8 cellular contexts compared by ENCODE assay signal in the genomic region with DNA sequence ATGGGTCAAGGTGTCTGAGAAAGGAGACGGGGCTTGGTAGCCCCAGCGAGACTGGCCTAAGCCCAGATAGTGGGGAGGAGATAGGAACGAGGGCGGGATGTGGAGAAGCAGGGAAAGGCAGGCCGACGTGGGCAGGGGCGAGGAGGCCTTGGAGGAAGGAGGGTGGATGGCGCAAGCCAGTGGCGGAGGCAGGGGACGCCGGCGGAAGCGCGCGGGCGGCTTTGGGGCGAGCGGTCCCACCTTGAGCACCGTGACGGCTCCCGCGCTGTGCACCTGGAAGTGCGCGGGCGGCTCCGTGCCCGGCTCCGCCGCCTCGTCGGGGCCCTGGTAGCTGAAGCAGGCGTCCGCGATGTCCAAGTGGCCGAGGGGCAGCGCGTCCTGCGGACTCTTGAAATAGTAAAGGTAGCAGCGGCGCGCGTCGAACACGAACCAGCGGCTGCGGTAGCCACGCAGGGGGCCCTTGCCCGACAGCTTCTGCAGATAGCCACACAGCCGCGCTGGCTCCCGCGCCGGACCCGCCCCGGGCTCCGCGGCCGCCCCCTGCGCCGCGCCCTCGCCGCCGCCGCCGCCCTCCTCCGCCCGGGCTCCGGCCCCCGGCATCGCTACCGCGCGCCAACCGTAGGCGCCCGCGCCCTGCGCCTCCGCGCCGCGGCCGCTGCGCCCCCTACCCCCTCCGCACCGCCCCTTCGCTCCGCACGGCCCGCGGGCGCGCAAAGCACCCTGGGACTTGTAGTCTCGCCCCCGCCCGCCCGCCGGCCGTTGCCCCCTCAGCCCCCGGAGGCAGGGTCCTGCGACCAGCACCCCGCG. TPM values are rescaled to one million over a fixed set of nuclear protein-coding genes. Genes with fewer than 3 reads are reported as not detected.
DNase-seq lines count a peak whose midpoint lies in the region; ATAC-seq and TF ChIP-seq lines count a peak whose summit lies in the region.

TSS of gene TBC1D2B (minus strand) at position 659 of the 807 bp plus-strand sequence. CDS start at position 600, 59 bp downstream.

- no peaks in the 10 kb centered on the region for H3K36me3 ChIP-seq in colonic mucosa
- no peaks in the 10 kb centered on the region for H3K36me3 ChIP-seq in left lung

- peak within 1 kb of the TSS; percentile 97 for H3K4me3 ChIP-seq in colonic mucosa
- peak within 1 kb of the TSS; percentile 91 to 94 for H3K4me3 ChIP-seq in left lung

- TF ChIP-seq CTCF in colonic mucosa (IDR thresholded peaks at IDR 0.05): no peak
- TF ChIP-seq CTCF in left lung (IDR thresholded peaks at IDR 0.05): no peak

- H3K27me3 ChIP-seq in colonic mucosa: no peaks in the 10 kb centered on the region
- H3K27me3 ChIP-seq in left lung: no peaks in the 10 kb centered on the region

- H3K27ac ChIP-seq in colonic mucosa: peak within 1 kb of the TSS; percentile 93
- peak within 1 kb of the TSS; percentile 93 to 97 for H3K27ac ChIP-seq in left lung

- DNase-seq in NCI-H146 treated with DMSO at 0.1 percent for 48 hours (lab: John Stamatoyannopoulos, UW; ENCODE audit: unreplicated experiment) (peak; percentile 31), colonic mucosa (peak; percentile 82), left lung (peak; percentile 73 to 94), cerebellar nuclear complex (lab: John Stamatoyannopoulos, UW) (no peak)
- DNase-seq in activated CD4-positive, alpha-beta T cell treated with anti-CD3 and anti-CD28 coated beads for 4 hours: peak; percentile 70 to 71
- peak; percentile 59 to 67 for DNase-seq in stimulated activated CD4-positive, alpha-beta T cell treated with anti-CD3 and anti-CD28 coated beads, Interleukin-2, amount 100 ng/mL, for 48 hours

- H3K9me3 ChIP-seq in colonic mucosa (no peaks in the 10 kb centered on the region), left lung (no peaks in the 10 kb centered on the region)

- peaks cover 5% of the 10 kb centered on the region for H3K4me1 ChIP-seq in colonic mucosa
- peaks cover 24 to 78% of the 10 kb centered on the region in 2 donors for H3K4me1 ChIP-seq in left lung

- peak within 1 kb of the TSS; percentile 75 to 97 for H3K9ac ChIP-seq in colonic mucosa (ENCODE audit: low read depth in 2 of 2, low read length in 2 of 2)

- intact Hi-C loops in colonic mucosa (cut with DNase I): no loop called here
- intact Hi-C loops in left lung (cut with DNase I): no loop called here

- ATAC-seq in GM18498 (IDR thresholded peaks at IDR 0.05; ENCODE audit: unreplicated experiment): peak; percentile 78
- peak; percentile 77 for ATAC-seq in HG02588 (IDR thresholded peaks at IDR 0.05; ENCODE audit: unreplicated experiment)
- ATAC-seq in left lung: peak; percentile 70

RNA-seq across cellular contexts. Expression of gene TBC1D2B, which starts in this region (rescaled TPM):
- 10 to 100 TPM; 35.9 to 49.1 TPM for total RNA-seq in colonic mucosa
- total RNA-seq in left lung: 10 to 100 TPM; 56.2 to 64.9 TPM

Comparison
In these comparisons a context has a peak if more than half of its experiments do, and no peak if none do; other contexts are left out.
1. DNase-seq: peak in NCI-H146 treated with DMSO at 0.1 percent for 48 hours (single experiment), activated CD4-positive, alpha-beta T cell treated with anti-CD3 and anti-CD28 coated beads for 4 hours (2 of 2), colonic mucosa (single experiment), left lung (2 of 2) and stimulated activated CD4-positive, alpha-beta T cell treated with anti-CD3 and anti-CD28 coated beads, Interleukin-2, amount 100 ng/mL, for 48 hours (2 of 2); none in cerebellar nuclear complex (0 of 2).
2. Peak in every context shown above with its lines, with median percentiles within 50 percentile points of each other: ATAC-seq.